In genomic region chr11:47886096-47886495, GRCh38 we compare ENCODE assay signal across 11 cellular contexts. TPM values are rescaled to one million over a fixed set of nuclear protein-coding genes. Genes with fewer than 3 reads are reported as not detected.
DNase-seq lines count a peak whose midpoint lies in the region; ATAC-seq lines count a peak whose summit lies in the region.
"Had no signal": no experiment of that assay in that cellular context is flagged by ENCODE, and none has a peak within 500 bp of the region (broad histone marks: within the 10 kb centered on the region; RNA-seq: fewer than 3 reads in every experiment).

No MANE protein-coding gene starts in this region.

- no peak overlapping the region for H3K9ac ChIP-seq in subcutaneous abdominal adipose tissue (ENCODE audit: low read length in 5 of 5)

- peaks cover 0 to 19% (median 10%) of the 10 kb centered on the region in 5 donors for H3K4me1 ChIP-seq in subcutaneous abdominal adipose tissue (ENCODE audit: control insufficient read depth in 5 of 5, insufficient read depth in 5 of 5, low read length in 5 of 5)

- no peaks in the 10 kb centered on the region for H3K9me3 Mint-ChIP-seq in activated naive CD4-positive, alpha-beta T cell treated with anti-CD3 and anti-CD28 coated beads for 36 hours
- no peaks in the 10 kb centered on the region for H3K9me3 Mint-ChIP-seq in activated T-helper 17 cell treated with anti-CD3 and anti-CD28 coated beads, Interleukin-2, amount 50 U/mL, for 72 hours

- no peak overlapping the region for H3K4me3 Mint-ChIP-seq in activated naive CD4-positive, alpha-beta T cell treated with anti-CD3 and anti-CD28 coated beads for 36 hours
- H3K4me3 Mint-ChIP-seq in activated T-helper 17 cell treated with anti-CD3 and anti-CD28 coated beads, Interleukin-2, amount 50 U/mL, for 72 hours, result peak overlapping the region; percentile 61

- no peaks in the 10 kb centered on the region for H3K36me3 ChIP-seq in subcutaneous abdominal adipose tissue (ENCODE audit: control insufficient read depth in 5 of 5, insufficient read depth in 5 of 5, low read length in 5 of 5)

- peak overlapping the region; percentile 75 for H3K27ac Mint-ChIP-seq in activated naive CD4-positive, alpha-beta T cell treated with anti-CD3 and anti-CD28 coated beads for 36 hours
- H3K27ac Mint-ChIP-seq in activated T-helper 17 cell treated with anti-CD3 and anti-CD28 coated beads, Interleukin-2, amount 50 U/mL, for 72 hours, result peak overlapping the region; percentile 81
- H3K27ac Mint-ChIP-seq: progenitor cell of endocrine pancreas had no signal

- H3K27me3 ChIP-seq in subcutaneous abdominal adipose tissue (ENCODE audit: control insufficient read depth in 5 of 5, insufficient read depth in 4 of 5, low read length in 5 of 5), result no peaks in the 10 kb centered on the region

- CTCF ChIA-PET in activated naive CD4-positive, alpha-beta T cell treated with anti-CD3 and anti-CD28 coated beads for 36 hours (lab: Charles Lee), result no interaction called here

- H3K4me3 ChIP-seq in subcutaneous abdominal adipose tissue (ENCODE audit: low read depth in 1 of 5, low read length in 5 of 5), result no peak overlapping the region

- H3K27me3 Mint-ChIP-seq in activated naive CD4-positive, alpha-beta T cell treated with anti-CD3 and anti-CD28 coated beads for 36 hours (ENCODE audit: low read depth), result no peaks in the 10 kb centered on the region
- H3K27me3 Mint-ChIP-seq in activated T-helper 17 cell treated with anti-CD3 and anti-CD28 coated beads, Interleukin-2, amount 50 U/mL, for 72 hours, result no peaks in the 10 kb centered on the region

- H3K36me3 Mint-ChIP-seq in activated naive CD4-positive, alpha-beta T cell treated with anti-CD3 and anti-CD28 coated beads for 36 hours (ENCODE audit: low read depth), result no peaks in the 10 kb centered on the region
- no peaks in the 10 kb centered on the region for H3K36me3 Mint-ChIP-seq in activated T-helper 17 cell treated with anti-CD3 and anti-CD28 coated beads, Interleukin-2, amount 50 U/mL, for 72 hours (ENCODE audit: low read depth)

- peaks cover 51% of the 10 kb centered on the region for H3K4me1 Mint-ChIP-seq in activated naive CD4-positive, alpha-beta T cell treated with anti-CD3 and anti-CD28 coated beads for 36 hours (ENCODE audit: low read depth)
- H3K4me1 Mint-ChIP-seq in activated T-helper 17 cell treated with anti-CD3 and anti-CD28 coated beads, Interleukin-2, amount 50 U/mL, for 72 hours, result peaks cover 32% of the 10 kb centered on the region

- intact Hi-C loops in activated naive CD4-positive, alpha-beta T cell treated with anti-CD3 and anti-CD28 coated beads for 36 hours (cut with micrococcal nuclease), result loop anchor here (1.0 to 2.0 kb wide), 2 partner anchors 21 to 38 kb away; partner anchors contain the start of gene NUP160

- no peaks in the 10 kb centered on the region for H3K9me3 ChIP-seq in subcutaneous abdominal adipose tissue (ENCODE audit: control insufficient read depth in 5 of 5, low read length in 5 of 5)

- peak overlapping the region; percentile 32 for H3K27ac ChIP-seq in subcutaneous abdominal adipose tissue (ENCODE audit: low read depth, low read length)
- H3K27ac ChIP-seq: epithelial cell of prostate had no signal

- peak; percentile 53 for ATAC-seq in activated T-helper 17 cell treated with anti-CD3 and anti-CD28 coated beads, Interleukin-2, amount 50 U/mL, for 72 hours (replicated peaks)
- ATAC-seq in GM21529 (IDR thresholded peaks at IDR 0.05; ENCODE audit: unreplicated experiment) (no peak), GM21381 (IDR thresholded peaks at IDR 0.05; ENCODE audit: unreplicated experiment) (no peak), GM21825 (IDR thresholded peaks at IDR 0.05; ENCODE audit: unreplicated experiment) (no peak)

- peak; percentile 52 for DNase-seq in activated naive CD4-positive, alpha-beta T cell treated with anti-CD3 and anti-CD28 coated beads for 36 hours
- no peak for DNase-seq in activated naive CD4-positive, alpha-beta T cell (lab: John Stamatoyannopoulos, UW)
- peak; percentile 4 for DNase-seq in glomerular visceral epithelial cell (ENCODE audit: extremely low spot score)
- DNase-seq: NCI-H446 had no signal

RNA-seq across cellular contexts. Expression of gene NUP160, which starts 37.9 kb away (rescaled TPM):
- 10 to 100 TPM; 64.7 to 64.8 TPM for total RNA-seq in activated naive CD4-positive, alpha-beta T cell treated with anti-CD3 and anti-CD28 coated beads for 36 hours
- 10 to 100 TPM; 61.9 to 77.7 TPM for total RNA-seq in activated T-helper 17 cell treated with anti-CD3 and anti-CD28 coated beads, Interleukin-2, amount 50 U/mL, for 72 hours

Comparison
In these comparisons a context has a peak if more than half of its experiments do, and no peak if none do; other contexts are left out.
1. DNase-seq: peak in activated naive CD4-positive, alpha-beta T cell treated with anti-CD3 and anti-CD28 coated beads for 36 hours (single experiment) and glomerular visceral epithelial cell (single experiment); none in activated naive CD4-positive, alpha-beta T cell (0 of 4).